ENCODE assay signal across 11 cellular contexts in the genomic region with DNA sequence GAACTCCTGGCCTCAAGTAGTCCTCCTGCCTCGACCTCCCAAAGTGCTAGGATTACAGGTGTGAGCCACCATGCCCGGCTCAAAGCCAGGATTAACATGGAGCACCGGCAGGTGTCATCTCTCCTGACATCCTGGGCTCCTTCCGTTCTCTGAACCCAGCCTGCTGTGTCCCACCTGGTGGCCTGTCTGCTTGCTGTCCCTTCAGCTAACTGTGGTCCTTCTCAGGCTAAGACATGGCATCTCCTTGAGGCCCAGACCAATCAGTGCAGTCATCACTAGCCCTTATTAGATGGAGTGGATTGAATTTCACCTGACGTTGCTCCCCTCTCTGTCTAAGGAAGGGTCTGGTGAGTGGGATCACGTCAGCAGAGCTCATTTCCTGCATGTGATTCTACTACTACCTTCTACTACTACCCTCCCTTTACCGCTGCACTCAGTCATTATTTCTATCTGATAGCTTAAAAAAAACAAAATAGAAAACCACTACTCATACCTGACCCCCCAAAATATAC. TPM values are rescaled to one million over a fixed set of nuclear protein-coding genes. Genes with fewer than 3 reads are reported as not detected.
A peak's percentile ranks its signal among the peaks of the same experiment; 100 is the strongest.
DNase-seq lines count a peak whose midpoint lies in the region; ATAC-seq and TF ChIP-seq lines count a peak whose summit lies in the region.
"Had no signal": no experiment of that assay in that cellular context is flagged by ENCODE, and none has a peak within 500 bp of the region (broad histone marks: within the 10 kb centered on the region; RNA-seq: fewer than 3 reads in every experiment).

No MANE protein-coding gene starts in this region.

- POLR2A ChIA-PET in PC-3 (lab: Charles Lee; ENCODE audit: unreplicated experiment), result no interaction called here

- no peaks in the 10 kb centered on the region for H3K9me3 ChIP-seq in PC-3 (ENCODE audit: low read length)

- H3F3A ChIP-seq in PC-3 (ENCODE audit: low read length, unreplicated experiment), result no peaks in the 10 kb centered on the region

- H3K4me1 ChIP-seq in PC-3 (ENCODE audit: insufficient read depth, low read length) (peaks cover 10% of the 10 kb centered on the region), foreskin keratinocyte (peaks cover 8% of the 10 kb centered on the region)

- peak overlapping the region; percentile 81 for H2AFZ ChIP-seq in PC-3 (ENCODE audit: low read length)

- DNase-seq in HT-29 (ENCODE audit: low spot score) (peak; percentile 38), PC-3 (no peak), foreskin keratinocyte (no peak), retinal pigment epithelial cell (ENCODE audit: low read depth) (peak; percentile 37), DMS 273 treated with DMSO at 0.1 percent for 48 hours (lab: John Stamatoyannopoulos, UW) (no peak)
- DNase-seq in activated CD8-positive, alpha-beta memory T cell treated with anti-CD3 and anti-CD28 coated beads, Interleukin-2, amount 50 U/mL, for 4 hours, result no peak
- DNase-seq: anterior cingulate cortex, NCI-H345 had no signal

- no TSS peak for BruUV-seq in PC-3 (replicated peaks; lab: Mats Ljungman, UMichigan)

- peak overlapping the region; percentile 85 for H3K4me2 ChIP-seq in PC-3 (ENCODE audit: low read length)
- H3K4me2 ChIP-seq: smooth muscle cell had no signal

- no peaks in the 10 kb centered on the region for H3K79me2 ChIP-seq in PC-3 (ENCODE audit: low read length)

- 0 out of 2 replicates have a peak overlapping the region, but pooled peaks have one; percentile 10 for H3K9ac ChIP-seq in PC-3 (ENCODE audit: low read length)

- intact Hi-C loops in PC-3 (cut with micrococcal nuclease), result no loop called here

- no peaks in the 10 kb centered on the region for H3K9me2 ChIP-seq in PC-3 (replicated peaks; ENCODE audit: low read length)

- no peaks in the 10 kb centered on the region for H3K36me3 ChIP-seq in PC-3 (ENCODE audit: low read depth, low read length)

- H3K4me3 ChIP-seq in PC-3 (ENCODE audit: low read length) (peak overlapping the region; percentile 63; the same call in 1 of the 2 replicates), retinal pigment epithelial cell (ENCODE audit: low read length) (peak overlapping the region; percentile 8)
- H3K4me3 ChIP-seq: smooth muscle cell had no signal

- TF ChIP-seq CTCF in PC-3 (conservative IDR thresholded peaks at IDR 0.05; ENCODE audit: low read depth, low read length) (no peak), foreskin keratinocyte (conservative IDR thresholded peaks at IDR 0.05) (no peak), retinal pigment epithelial cell (conservative IDR thresholded peaks at IDR 0.05; ENCODE audit: low read depth, low read length) (no peak)

- CTCF ChIA-PET in PC-3 (lab: Charles Lee), result no interaction called here

- peak; percentile 6 for ATAC-seq in PC-3
- peak; percentile 27 for ATAC-seq in foreskin keratinocyte
- ATAC-seq in HG03520 (IDR thresholded peaks at IDR 0.05; ENCODE audit: unreplicated experiment), result no peak
- ATAC-seq in GM19328 (IDR thresholded peaks at IDR 0.05; ENCODE audit: unreplicated experiment), result no peak

- H4K20me1 ChIP-seq in PC-3 (ENCODE audit: low read length), result no peaks in the 10 kb centered on the region

- H3K27me3 ChIP-seq in PC-3 (ENCODE audit: low read length) (no peaks in the 10 kb centered on the region), foreskin keratinocyte (no peaks in the 10 kb centered on the region)

- peak overlapping the region; percentile 8; the same call in 1 of the 2 replicates for H3K27ac ChIP-seq in PC-3 (ENCODE audit: low read length)
- no peak overlapping the region for H3K27ac ChIP-seq in foreskin keratinocyte

RNA-seq across cellular contexts. Expression of gene SYNJ2, which starts 28.0 kb away (rescaled TPM):
- 26.9 and 27.5 TPM in 2 replicates for total RNA-seq in HT-29 (2014; rRNA removed; shearing (Covaris generic))
- 21.5 and 24.9 TPM in 2 replicates for total RNA-seq in PC-3 (2014; rRNA removed)
- total RNA-seq in foreskin keratinocyte, result 15.7 and 16.2 TPM in 2 replicates
- polyA plus RNA-seq in foreskin keratinocyte, result 8.6 and 11.1 TPM in 2 replicates

Comparison
In these comparisons a context has a peak if more than half of its experiments do, and no peak if none do; other contexts are left out.
1. DNase-seq: peak in HT-29 (single experiment) and retinal pigment epithelial cell (single experiment); none in PC-3 (single experiment), foreskin keratinocyte (0 of 2), activated CD8-positive, alpha-beta memory T cell treated with anti-CD3 and anti-CD28 coated beads, Interleukin-2, amount 50 U/mL, for 4 hours (single experiment) and DMS 273 treated with DMSO at 0.1 percent for 48 hours (single experiment).
2. ATAC-seq: peak in PC-3 (single experiment) and foreskin keratinocyte (single experiment); none in HG03520 (single experiment) and GM19328 (single experiment).